ENCODE assay signal across 19 cellular contexts in genomic region chr11:133515075-133515474, GRCh38. TPM values are rescaled to one million over a fixed set of nuclear protein-coding genes. Genes with fewer than 3 reads are reported as not detected.
A peak's percentile ranks its signal among the peaks of the same experiment; 100 is the strongest.
DNase-seq lines count a peak whose midpoint lies in the region; ATAC-seq and TF ChIP-seq lines count a peak whose summit lies in the region.
"Had no signal": no experiment of that assay in that cellular context is flagged by ENCODE, and none has a peak within 500 bp of the region (broad histone marks: within the 10 kb centered on the region; RNA-seq: fewer than 3 reads in every experiment).

No MANE protein-coding gene starts in this region.

- H3K27ac Mint-ChIP-seq in endodermal cell (no peak overlapping the region), neural crest cell (ENCODE audit: unreplicated experiment) (no peak overlapping the region)
- H3K27ac Mint-ChIP-seq: T-helper 1 cell treated with Interleukin-12 subunit alpha and Interleukin-12 subunit beta and Interleukin-4 antibody, amounts not matched to agents 30 μg/mL and 1 μg/mL, for 36 hours had no signal

- no peak overlapping the region for H3K4me3 ChIP-seq in endodermal cell (ENCODE audit: low read length)

- H3K36me3 Mint-ChIP-seq in endodermal cell (ENCODE audit: low read depth) (no peaks in the 10 kb centered on the region), neural crest cell (ENCODE audit: low read depth) (no peaks in the 10 kb centered on the region)
- no peaks in the 10 kb centered on the region for H3K36me3 Mint-ChIP-seq in activated T-cell treated with anti-CD3 and anti-CD28 coated beads, Interleukin-2, amount 50 U/mL, for 4 hours (ENCODE audit: insufficient read depth)
- H3K36me3 Mint-ChIP-seq: CD14-positive monocyte had no signal

- no peaks in the 10 kb centered on the region for H3K36me3 ChIP-seq in endodermal cell (ENCODE audit: control insufficient read depth, insufficient read depth, low read length)

- no peak overlapping the region for H3K9ac ChIP-seq in endodermal cell (ENCODE audit: extremely low read depth, low read length, poor library complexity, severe bottlenecking)

- H3K9me3 Mint-ChIP-seq in endodermal cell (no peaks in the 10 kb centered on the region), neural crest cell (peaks cover 7% of the 10 kb centered on the region)
- peaks cover 3% of the 10 kb centered on the region for H3K9me3 Mint-ChIP-seq in activated T-cell treated with anti-CD3 and anti-CD28 coated beads, Interleukin-2, amount 50 U/mL, for 4 hours
- H3K9me3 Mint-ChIP-seq: T-helper 1 cell treated with Interleukin-12 subunit alpha and Interleukin-12 subunit beta and Interleukin-4 antibody, amounts not matched to agents 30 μg/mL and 1 μg/mL, for 36 hours had no signal

- peaks cover 9% of the 10 kb centered on the region for H3K27me3 Mint-ChIP-seq in endodermal cell (ENCODE audit: insufficient read depth)
- H3K27me3 Mint-ChIP-seq in neural crest cell (ENCODE audit: low read depth), result no peaks in the 10 kb centered on the region
- peaks cover 2% of the 10 kb centered on the region for H3K27me3 Mint-ChIP-seq in activated T-cell treated with anti-CD3 and anti-CD28 coated beads, Interleukin-2, amount 50 U/mL, for 4 hours (ENCODE audit: low read depth)

- TF ChIP-seq CTCF in endodermal cell (conservative IDR thresholded peaks at IDR 0.05) (no peak), neural crest cell (conservative IDR thresholded peaks at IDR 0.05) (no peak)

- H3K9me3 ChIP-seq in endodermal cell (ENCODE audit: control insufficient read depth, low read length), result no peaks in the 10 kb centered on the region

- no peak overlapping the region for H3K4me3 Mint-ChIP-seq in endodermal cell
- H3K4me3 Mint-ChIP-seq in neural crest cell, result peak overlapping the region; percentile 4
- no peak overlapping the region for H3K4me3 Mint-ChIP-seq in activated T-cell treated with anti-CD3 and anti-CD28 coated beads, Interleukin-2, amount 50 U/mL, for 4 hours
- H3K4me3 Mint-ChIP-seq: CD14-positive monocyte; T-helper 1 cell treated with Interleukin-12 subunit alpha and Interleukin-12 subunit beta and Interleukin-4 antibody, amounts not matched to agents 30 μg/mL and 1 μg/mL, for 36 hours had no signal

- no peaks in the 10 kb centered on the region for H3K27me3 ChIP-seq in endodermal cell (ENCODE audit: control insufficient read depth, insufficient read depth, low read length, poor library complexity, severe bottlenecking)

- peak; percentile 14 for DNase-seq in NCI-H2227 (lab: John Stamatoyannopoulos, UW; ENCODE audit: unreplicated experiment)
- no peak for DNase-seq in NCI-H2227 treated with DMSO at 0.1 percent for 48 hours (lab: John Stamatoyannopoulos, UW)
- peak; percentile 55 for DNase-seq in NCI-H1092 (lab: John Stamatoyannopoulos, UW)
- peak; percentile 27 for DNase-seq in endodermal cell
- no peak for DNase-seq in neural crest cell (ENCODE audit: low read depth, low spot score)
- no peak for DNase-seq in posterior vena cava (ENCODE audit: low spot score)
- DNase-seq in activated T-cell treated with anti-CD3 and anti-CD28 coated beads, Interleukin-2, amount 50 U/mL, for 4 hours, result no peak
- DNase-seq: DMS79, KG1, NCI-H1694 treated with DMSO at 0.1 percent for 48 hours, NCI-H2171, NCI-H526, PC-3 had no signal

- ATAC-seq in activated T-cell treated with anti-CD3 and anti-CD28 coated beads, Interleukin-2, amount 50 U/mL, for 4 hours, result no peak
- ATAC-seq in HG02885 (IDR thresholded peaks at IDR 0.05; ENCODE audit: poor library complexity, unreplicated experiment), result no peak
- ATAC-seq: HCT116, HepG2, PC-3 had no signal

- intact Hi-C loops in posterior vena cava (cut with DNase I), result no loop called here

- peak overlapping the region; percentile 44 for H3K27ac ChIP-seq in endodermal cell (ENCODE audit: low read depth, low read length)
- H3K27ac ChIP-seq: RWPE1 had no signal

- no peaks in the 10 kb centered on the region for H3K4me1 ChIP-seq in endodermal cell (ENCODE audit: control insufficient read depth, insufficient read depth, low read length)

- H3K4me1 Mint-ChIP-seq in endodermal cell, result peaks cover 6% of the 10 kb centered on the region
- H3K4me1 Mint-ChIP-seq in neural crest cell, result peaks cover 59% of the 10 kb centered on the region
- no peaks in the 10 kb centered on the region for H3K4me1 Mint-ChIP-seq in activated T-cell treated with anti-CD3 and anti-CD28 coated beads, Interleukin-2, amount 50 U/mL, for 4 hours (ENCODE audit: low read depth)
- H3K4me1 Mint-ChIP-seq: CD14-positive monocyte had no signal

RNA-seq across cellular contexts. Expression of gene OPCML, which starts 17.2 kb away (rescaled TPM):
- under 1 TPM; 0.49 to 0.86 TPM for total RNA-seq in endodermal cell
- 2.0 TPM for polyA plus RNA-seq in endodermal cell (2013, experiment 1 of 2)
- polyA plus RNA-seq in endodermal cell (2013, experiment 2 of 2), result 3.3 TPM
- 0.91 and 1.2 TPM in 2 replicates for total RNA-seq in neural crest cell
- 1 to 10 TPM in 1 of 2 donors, under 1 TPM in 1; 0.60 to 1.3 TPM for total RNA-seq in posterior vena cava
- not detected for total RNA-seq in activated T-cell treated with anti-CD3 and anti-CD28 coated beads, Interleukin-2, amount 50 U/mL, for 4 hours
- total RNA-seq: HepG2, PC-3 had no signal
- polyA plus RNA-seq: CD14-positive monocyte, HepG2 had no signal

Comparison
In these comparisons a context has a peak if more than half of its experiments do, and no peak if none do; other contexts are left out.
1. DNase-seq: peak in NCI-H2227 (single experiment), NCI-H1092 (single experiment) and endodermal cell (single experiment); none in NCI-H2227 treated with DMSO at 0.1 percent for 48 hours (single experiment), neural crest cell (single experiment), posterior vena cava (single experiment) and activated T-cell treated with anti-CD3 and anti-CD28 coated beads, Interleukin-2, amount 50 U/mL, for 4 hours (single experiment).